ENCODE assay signal across 10 cellular contexts in genomic region chr6:79841577-79842381, GRCh38.
A peak's percentile ranks its signal among the peaks of the same experiment; 100 is the strongest.
DNase-seq lines count a peak whose midpoint lies in the region; ATAC-seq and TF ChIP-seq lines count a peak whose summit lies in the region.
"Had no signal": no experiment of that assay in that cellular context is flagged by ENCODE, and none has a peak within 500 bp of the region (broad histone marks: within the 10 kb centered on the region; RNA-seq: fewer than 3 reads in every experiment).

No MANE protein-coding gene starts in this region.

- no peak overlapping the region for H3K4me2 ChIP-seq in GM23338

- H3K4me1 ChIP-seq in GM23338 (ENCODE audit: insufficient read depth) = no peaks in the 10 kb centered on the region

- H3K4me1 Mint-ChIP-seq in GM23338 = no peaks in the 10 kb centered on the region
- peaks cover 0 to 4% (median 0%) of the 10 kb centered on the region in 4 donors for H3K4me1 Mint-ChIP-seq in naive thymus-derived CD8-positive, alpha-beta T cell
- H3K4me1 Mint-ChIP-seq: central memory CD8-positive, alpha-beta T cell had no signal

- ATAC-seq in GM18907 (IDR thresholded peaks at IDR 0.05; ENCODE audit: unreplicated experiment) (peak; percentile 58), GM23338 (no peak)
- ATAC-seq in naive thymus-derived CD8-positive, alpha-beta T cell = no peak

- H3K36me3 ChIP-seq in GM23338 (ENCODE audit: insufficient read depth) = no peaks in the 10 kb centered on the region

- H3K27me3 ChIP-seq in GM23338 (ENCODE audit: insufficient read depth) = no peaks in the 10 kb centered on the region

- H3K36me3 Mint-ChIP-seq in GM23338 (ENCODE audit: low read depth) = no peaks in the 10 kb centered on the region
- no peaks in the 10 kb centered on the region for H3K36me3 Mint-ChIP-seq in naive thymus-derived CD8-positive, alpha-beta T cell

- H2AFZ ChIP-seq in GM23338 = no peak overlapping the region

- no peaks in the 10 kb centered on the region for H3K27me3 Mint-ChIP-seq in GM23338 (ENCODE audit: insufficient read depth, low read depth, poor library complexity)
- peaks cover 11 to 38% (median 23%) of the 10 kb centered on the region in 5 donors for H3K27me3 Mint-ChIP-seq in naive thymus-derived CD8-positive, alpha-beta T cell

- H3K79me2 ChIP-seq in GM23338 (replicated peaks; ENCODE audit: insufficient read depth) = no peaks in the 10 kb centered on the region

- TF ChIP-seq CTCF in GM23338 (conservative IDR thresholded peaks at IDR 0.05; ENCODE audit: low read depth in 2 of 2) (no peak), epithelial cell of esophagus (IDR thresholded peaks at IDR 0.05; ENCODE audit: insufficient read depth, low read depth, low read length, missing control alignments) (no peak), GM13976 (IDR thresholded peaks at IDR 0.05; ENCODE audit: borderline replicate concordance, control extremely low read depth, extremely low read depth, insufficient read depth, missing control alignments) (no peak), lower leg skin (IDR thresholded peaks at IDR 0.05) (no peak)

- H3K4me3 ChIP-seq in GM23338 (no peak overlapping the region), epithelial cell of esophagus (ENCODE audit: low read length) (no peak overlapping the region), lower leg skin (ENCODE audit: low read depth, poor library complexity, severe bottlenecking) (no peak overlapping the region)

- in situ Hi-C loops in GM13976 (cut with MboI; ENCODE audit: low sequenced_read_pairs, unreplicated experiment) = no loop called here

- TF ChIP-seq POLR2A in lower leg skin (IDR thresholded peaks at IDR 0.05) = no peak

- POLR2A ChIA-PET in naive thymus-derived CD8-positive, alpha-beta T cell (lab: Charles Lee) = no interaction called here

- no peaks in the 10 kb centered on the region for H3K9me3 Mint-ChIP-seq in GM23338
- H3K9me3 Mint-ChIP-seq in naive thymus-derived CD8-positive, alpha-beta T cell = peaks cover 0 to 4% (median 0%) of the 10 kb centered on the region in 9 donors
- H3K9me3 Mint-ChIP-seq: central memory CD8-positive, alpha-beta T cell had no signal

- H4K20me1 ChIP-seq in GM23338 (replicated peaks; ENCODE audit: insufficient read depth) = no peaks in the 10 kb centered on the region

- peaks cover 16% of the 10 kb centered on the region for H3K9me2 ChIP-seq in GM23338 (ENCODE audit: insufficient read depth)

- DNase-seq in GM23338 (ENCODE audit: low spot score) (peak; percentile 15), Kasumi-1 (lab: John Stamatoyannopoulos, UW) (peak; percentile 67 to 68), epithelial cell of esophagus (ENCODE audit: low read depth) (peak; percentile 36), NCI-H1694 (lab: John Stamatoyannopoulos, UW) (no peak), GM13976 (ENCODE audit: low spot score) (no peak), lower leg skin (ENCODE audit: low spot score in 2 of 2) (no peak)
- DNase-seq in naive thymus-derived CD8-positive, alpha-beta T cell = no peak
- DNase-seq: NCI-H774 had no signal

- 59 to 71% methylated on average over 4 of the region's 4 CpGs for WGBS in lower leg skin, 2 donors

- no peak overlapping the region for H3K4me3 Mint-ChIP-seq in GM23338
- H3K4me3 Mint-ChIP-seq in naive thymus-derived CD8-positive, alpha-beta T cell = no peak overlapping the region
- H3K4me3 Mint-ChIP-seq: central memory CD8-positive, alpha-beta T cell had no signal

- H3K27ac ChIP-seq in GM23338 (ENCODE audit: low read depth) = no peak overlapping the region

- H3F3A ChIP-seq in GM23338 (replicated peaks; ENCODE audit: low read depth) = no peaks in the 10 kb centered on the region

- H3K27ac Mint-ChIP-seq in GM23338 = no peak overlapping the region; the same call in 1 of the 2 replicates
- H3K27ac Mint-ChIP-seq in naive thymus-derived CD8-positive, alpha-beta T cell = no peak overlapping the region

- intact Hi-C loops in lower leg skin (cut with DNase I; ENCODE audit: low total_unique reads) = no loop called here

TF ChIP-seq in GM23338, 12 proteins besides CTCF, POLR2A, EP300 and RAD21:
- TF ChIP-seq, protein P1, sequence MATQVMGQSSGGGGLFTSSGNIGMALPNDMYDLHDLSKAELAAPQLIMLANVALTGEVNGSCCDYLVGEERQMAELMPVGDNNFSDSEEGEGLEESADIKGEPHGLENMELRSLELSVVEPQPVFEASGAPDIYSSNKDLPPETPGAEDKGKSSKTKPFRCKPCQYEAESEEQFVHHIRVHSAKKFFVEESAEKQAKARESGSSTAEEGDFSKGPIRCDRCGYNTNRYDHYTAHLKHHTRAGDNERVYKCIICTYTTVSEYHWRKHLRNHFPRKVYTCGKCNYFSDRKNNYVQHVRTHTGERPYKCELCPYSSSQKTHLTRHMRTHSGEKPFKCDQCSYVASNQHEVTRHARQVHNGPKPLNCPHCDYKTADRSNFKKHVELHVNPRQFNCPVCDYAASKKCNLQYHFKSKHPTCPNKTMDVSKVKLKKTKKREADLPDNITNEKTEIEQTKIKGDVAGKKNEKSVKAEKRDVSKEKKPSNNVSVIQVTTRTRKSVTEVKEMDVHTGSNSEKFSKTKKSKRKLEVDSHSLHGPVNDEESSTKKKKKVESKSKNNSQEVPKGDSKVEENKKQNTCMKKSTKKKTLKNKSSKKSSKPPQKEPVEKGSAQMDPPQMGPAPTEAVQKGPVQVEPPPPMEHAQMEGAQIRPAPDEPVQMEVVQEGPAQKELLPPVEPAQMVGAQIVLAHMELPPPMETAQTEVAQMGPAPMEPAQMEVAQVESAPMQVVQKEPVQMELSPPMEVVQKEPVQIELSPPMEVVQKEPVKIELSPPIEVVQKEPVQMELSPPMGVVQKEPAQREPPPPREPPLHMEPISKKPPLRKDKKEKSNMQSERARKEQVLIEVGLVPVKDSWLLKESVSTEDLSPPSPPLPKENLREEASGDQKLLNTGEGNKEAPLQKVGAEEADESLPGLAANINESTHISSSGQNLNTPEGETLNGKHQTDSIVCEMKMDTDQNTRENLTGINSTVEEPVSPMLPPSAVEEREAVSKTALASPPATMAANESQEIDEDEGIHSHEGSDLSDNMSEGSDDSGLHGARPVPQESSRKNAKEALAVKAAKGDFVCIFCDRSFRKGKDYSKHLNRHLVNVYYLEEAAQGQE (IDR thresholded peaks at IDR 0.05; ENCODE audit: unreplicated experiment) = peak; percentile 79
- no peak for TF ChIP-seq CREB1 (CRISPR knock-in tag; IDR thresholded peaks at IDR 0.05; ENCODE audit: low read depth)

Comparison
In these comparisons a context has a peak if more than half of its experiments do, and no peak if none do; other contexts are left out.
1. DNase-seq: peak in GM23338 (single experiment), Kasumi-1 (2 of 2) and epithelial cell of esophagus (single experiment); none in NCI-H1694 (single experiment), GM13976 (single experiment), naive thymus-derived CD8-positive, alpha-beta T cell (0 of 10) and lower leg skin (0 of 2).